ENCODE assay signal across 18 cellular contexts in the genomic region with DNA sequence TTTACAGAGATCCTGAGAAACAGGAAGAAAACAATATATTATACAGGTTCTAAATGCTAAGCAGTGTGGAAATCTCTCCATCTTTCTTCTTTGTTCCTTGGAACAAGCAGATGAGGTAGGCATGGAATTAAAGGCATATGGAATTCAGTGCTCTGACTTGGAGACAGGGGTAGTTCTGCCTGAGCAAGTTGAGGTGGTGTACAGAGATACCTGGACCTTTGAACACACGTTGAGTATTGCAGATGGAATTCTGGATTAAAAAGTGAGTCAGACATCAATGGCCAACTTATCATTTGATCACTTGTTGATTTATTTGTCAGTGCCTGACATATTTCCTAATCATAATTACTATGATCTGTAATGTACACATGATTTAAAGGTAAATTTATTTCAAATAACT.
DNase-seq lines count a peak whose midpoint lies in the region; ATAC-seq, FAIRE-seq and TF ChIP-seq lines count a peak whose summit lies in the region.
"Had no signal": no experiment of that assay in that cellular context is flagged by ENCODE, and none has a peak within 500 bp of the region (broad histone marks: within the 10 kb centered on the region; RNA-seq: fewer than 3 reads in every experiment).

No MANE protein-coding gene starts in this region.

- H3K27me3 ChIP-seq in keratinocyte (ENCODE audit: control insufficient read depth, extremely low read depth, insufficient read depth, low read length) (no peaks in the 10 kb centered on the region), pancreas (peaks cover 0 to 7% (median 1%) of the 10 kb centered on the region in 4 donors)
- H3K27me3 ChIP-seq: BLaER1 had no signal

- H2AFZ ChIP-seq in keratinocyte (ENCODE audit: control insufficient read depth, low read length): peak overlapping the region; percentile 30

- TF ChIP-seq CTCF in natural killer cell (IDR thresholded peaks at IDR 0.05) (no peak), keratinocyte (optimal IDR thresholded peaks at IDR 0.05 in 1 of 3, IDR thresholded peaks at IDR 0.05 in 1 of 3, conservative IDR thresholded peaks at IDR 0.05 in 1 of 3; ENCODE audit: extremely low read depth in 1 of 3, insufficient read depth in 2 of 3, low read length in 3 of 3) (no peak), pancreas (IDR thresholded peaks at IDR 0.05) (no peak)

- H3K4me1 ChIP-seq in keratinocyte (ENCODE audit: control insufficient read depth, extremely low read depth, insufficient read depth, low read length) (peaks cover 16% of the 10 kb centered on the region), pancreas (no peaks in the 10 kb centered on the region)

- peak overlapping the region; percentile 56 for H3K4me2 ChIP-seq in keratinocyte (ENCODE audit: control insufficient read depth, extremely low read depth, insufficient read depth, low read depth, low read length)
- H3K4me2 ChIP-seq: BLaER1 had no signal

- no peaks in the 10 kb centered on the region for H3K36me3 ChIP-seq in keratinocyte (ENCODE audit: control insufficient read depth in 2 of 2, extremely low read depth in 1 of 2, insufficient read depth in 2 of 2, low read length in 2 of 2)
- no peaks in the 10 kb centered on the region for H3K36me3 ChIP-seq in pancreas
- H3K36me3 ChIP-seq: BLaER1 had no signal

- 11 to 16% methylated on average over 1 of the region's 1 CpG for WGBS in pancreas, 2 donors

- no peak overlapping the region for H3K9ac ChIP-seq in keratinocyte (ENCODE audit: control insufficient read depth, extremely low read depth, insufficient read depth, low read length)
- H3K9ac ChIP-seq: BLaER1 had no signal

- H3K4me1 Mint-ChIP-seq in natural killer cell treated with Interleukin-12 subunit alpha and Interleukin-12 subunit beta and Interleukin-15 and Interleukin-18, amount 100 ng/mL, for 72 hours (ENCODE audit: low read depth in 2 of 2): no peaks in the 10 kb centered on the region
- H3K4me1 Mint-ChIP-seq in natural killer cell: no peaks in the 10 kb centered on the region
- H3K4me1 Mint-ChIP-seq: CD14-positive monocyte; CD4-positive, alpha-beta memory T cell; H9 had no signal

- peaks cover 7 to 8% of the 10 kb centered on the region in 2 donors for H3K27me3 Mint-ChIP-seq in natural killer cell treated with Interleukin-12 subunit alpha and Interleukin-12 subunit beta and Interleukin-15 and Interleukin-18, amount 100 ng/mL, for 72 hours
- H3K27me3 Mint-ChIP-seq in natural killer cell (ENCODE audit: low read depth in 2 of 2): peaks cover 4 to 13% of the 10 kb centered on the region in 2 donors
- H3K27me3 Mint-ChIP-seq: CD4-positive, alpha-beta memory T cell had no signal

- no peaks in the 10 kb centered on the region for H3K9me3 Mint-ChIP-seq in natural killer cell treated with Interleukin-12 subunit alpha and Interleukin-12 subunit beta and Interleukin-15 and Interleukin-18, amount 100 ng/mL, for 72 hours
- no peaks in the 10 kb centered on the region for H3K9me3 Mint-ChIP-seq in natural killer cell
- H3K9me3 Mint-ChIP-seq: CD4-positive, alpha-beta memory T cell; H9 had no signal

- FAIRE-seq in keratinocyte (lab: Jason Lieb, UNC): peak; percentile 94
- no peak for FAIRE-seq in pancreas (lab: Jason Lieb, UNC)
- FAIRE-seq: GM12892, GM19239, H1 had no signal

- no peaks in the 10 kb centered on the region for H3K36me3 Mint-ChIP-seq in natural killer cell treated with Interleukin-12 subunit alpha and Interleukin-12 subunit beta and Interleukin-15 and Interleukin-18, amount 100 ng/mL, for 72 hours
- H3K36me3 Mint-ChIP-seq in natural killer cell: no peaks in the 10 kb centered on the region
- H3K36me3 Mint-ChIP-seq: CD14-positive monocyte; CD4-positive, alpha-beta memory T cell had no signal

- no peaks in the 10 kb centered on the region for H3K9me3 ChIP-seq in keratinocyte (ENCODE audit: control insufficient read depth, low read depth, low read length)
- H3K9me3 ChIP-seq in pancreas: no peaks in the 10 kb centered on the region
- H3K9me3 ChIP-seq: BLaER1 had no signal

- H3K9me1 ChIP-seq in keratinocyte (ENCODE audit: control insufficient read depth, extremely low read depth, insufficient read depth, low read length): no peaks in the 10 kb centered on the region

- H3K27ac ChIP-seq in keratinocyte (ENCODE audit: control insufficient read depth, insufficient read depth, low read length): no peak overlapping the region
- H3K27ac ChIP-seq in pancreas: no peak overlapping the region
- H3K27ac ChIP-seq: BLaER1 had no signal

- H3K4me3 ChIP-seq in keratinocyte (ENCODE audit: control insufficient read depth in 2 of 3, extremely low read depth in 1 of 3, insufficient read depth in 2 of 3, low read depth in 1 of 3, low read length in 3 of 3) (no peak overlapping the region), pancreas (no peak overlapping the region)
- H3K4me3 ChIP-seq: BLaER1 had no signal

- intact Hi-C loops in natural killer cell (cut with micrococcal nuclease): no loop called here
- intact Hi-C loops in pancreas (cut with DNase I): no loop called here

- H3K27ac Mint-ChIP-seq in natural killer cell treated with Interleukin-12 subunit alpha and Interleukin-12 subunit beta and Interleukin-15 and Interleukin-18, amount 100 ng/mL, for 72 hours: no peak overlapping the region
- H3K27ac Mint-ChIP-seq in natural killer cell: no peak overlapping the region
- H3K27ac Mint-ChIP-seq: CD14-positive monocyte; CD4-positive, alpha-beta memory T cell; H9 had no signal

- no peak overlapping the region for H3K4me3 Mint-ChIP-seq in natural killer cell treated with Interleukin-12 subunit alpha and Interleukin-12 subunit beta and Interleukin-15 and Interleukin-18, amount 100 ng/mL, for 72 hours
- H3K4me3 Mint-ChIP-seq in natural killer cell: no peak overlapping the region
- H3K4me3 Mint-ChIP-seq: CD14-positive monocyte; CD4-positive, alpha-beta memory T cell; H9 had no signal

- no peaks in the 10 kb centered on the region for H4K20me1 ChIP-seq in keratinocyte (ENCODE audit: control insufficient read depth, extremely low read depth, insufficient read depth, low read length)
- H4K20me1 ChIP-seq: BLaER1 had no signal

- no peaks in the 10 kb centered on the region for H3K79me2 ChIP-seq in keratinocyte (ENCODE audit: control insufficient read depth, insufficient read depth, low read length)

- no peak for ATAC-seq in natural killer cell treated with Interleukin-12 subunit alpha and Interleukin-12 subunit beta and Interleukin-15 and Interleukin-18, amount 100 ng/mL, for 72 hours
- ATAC-seq in natural killer cell: no peak
- no peak for ATAC-seq in HG03520 (IDR thresholded peaks at IDR 0.05; ENCODE audit: unreplicated experiment)
- no peak for ATAC-seq in pancreas
- ATAC-seq in GM18868 (IDR thresholded peaks at IDR 0.05; ENCODE audit: unreplicated experiment): no peak

- peak; percentile 5 for DNase-seq in natural killer cell treated with Interleukin-12 subunit alpha and Interleukin-12 subunit beta and Interleukin-15 and Interleukin-18, amount 100 ng/mL, for 72 hours (ENCODE audit: low spot score)
- DNase-seq in natural killer cell (no peak), SW480 (ENCODE audit: low spot score) (peak; percentile 21), keratinocyte (ENCODE audit: low read depth, low spot score) (peak; percentile 78), pancreas (no peak)
- DNase-seq: 8988T; CD4-positive, alpha-beta memory T cell; DMS153; DMS79; GDM1; H9 had no signal

- dilution Hi-C loops in keratinocyte (cut with MboI; ENCODE audit: extremely low pct_ligation_motif_present, low sequenced_read_pairs): no loop called here

Comparison
In these comparisons a context has a peak if more than half of its experiments do, and no peak if none do; other contexts are left out.
1. DNase-seq: peak in natural killer cell treated with Interleukin-12 subunit alpha and Interleukin-12 subunit beta and Interleukin-15 and Interleukin-18, amount 100 ng/mL, for 72 hours (single experiment), SW480 (single experiment) and keratinocyte (single experiment); none in natural killer cell (single experiment) and pancreas (0 of 6).